ENCODE assay signal across 1 cellular context in genomic region chr19:32800757-32801156, GRCh38.
TF ChIP-seq lines count a peak whose summit lies in the region.

No MANE protein-coding gene starts in this region.

TF ChIP-seq in H1, 55 proteins besides CTCF, POLR2A, EP300 and RAD21 (continued from another document):
- TF ChIP-seq TBP (IDR thresholded peaks at IDR 0.05; ENCODE audit: low read depth, low read length), result no peak
- no peak for TF ChIP-seq EZH2 (IDR thresholded peaks at IDR 0.05; ENCODE audit: low read depth, low read length, severe bottlenecking)
- TF ChIP-seq POU5F1 (IDR thresholded peaks at IDR 0.05; ENCODE audit: low read depth, low read length), result no peak
- no peak for TF ChIP-seq FOSL1 (IDR thresholded peaks at IDR 0.05; ENCODE audit: insufficient read depth, low read depth, low read length)
- no peak for TF ChIP-seq CHD1 (IDR thresholded peaks at IDR 0.05; ENCODE audit: low read depth, low read length)
- TF ChIP-seq NANOG (IDR thresholded peaks at IDR 0.05; ENCODE audit: insufficient read depth, low read depth, low read length, poor library complexity, severe bottlenecking), result no peak
- no peak for TF ChIP-seq KDM1A (IDR thresholded peaks at IDR 0.05; ENCODE audit: borderline replicate concordance, low read length)
- TF ChIP-seq BCL11A (IDR thresholded peaks at IDR 0.05; ENCODE audit: low read depth in 2 of 2, low read length in 2 of 2), result no peak
TF ChIP-seq in H1: peak in this region for 0.
